In the genomic region with DNA sequence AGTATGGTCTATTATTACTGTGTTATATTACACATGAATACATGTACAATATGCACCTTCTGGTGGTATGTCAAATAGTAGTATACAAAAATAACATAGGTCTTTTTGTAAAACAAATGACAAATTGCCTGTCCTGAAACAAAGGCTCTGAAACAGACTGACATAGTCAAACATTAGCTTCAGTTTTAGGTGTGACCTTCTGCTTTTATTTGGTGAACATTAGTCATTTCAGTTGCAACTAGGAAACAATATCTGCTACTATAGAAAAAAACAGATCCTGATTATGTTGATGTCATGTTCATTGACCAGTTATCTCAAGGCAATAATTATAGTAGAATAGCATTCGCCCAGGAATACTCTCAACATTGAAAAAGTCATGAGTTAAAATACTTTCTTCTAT, we compare ENCODE assay signal across 21 cellular contexts.
DNase-seq lines count a peak whose midpoint lies in the region; ATAC-seq, FAIRE-seq and TF ChIP-seq lines count a peak whose summit lies in the region.
"Had no signal": no experiment of that assay in that cellular context is flagged by ENCODE, and none has a peak within 500 bp of the region (broad histone marks: within the 10 kb centered on the region; RNA-seq: fewer than 3 reads in every experiment).

No MANE protein-coding gene starts in this region.

- peak overlapping the region in 2 of 3 experiments; percentile 53 to 54 for H3K27ac Mint-ChIP-seq in nephron
- H3K27ac Mint-ChIP-seq: H9 had no signal

- H3K27me3 ChIP-seq in GM06990 (replicated peaks; ENCODE audit: control insufficient read depth, insufficient read depth, low read length) (no peaks in the 10 kb centered on the region), bronchial epithelial cell (ENCODE audit: control insufficient read depth, insufficient read depth, low read length) (no peaks in the 10 kb centered on the region)

- H3K9me3 Mint-ChIP-seq in nephron: no peaks in the 10 kb centered on the region
- H3K9me3 Mint-ChIP-seq: H9, neural crest cell had no signal

- no peak overlapping the region for H3K4me3 Mint-ChIP-seq in nephron
- H3K4me3 Mint-ChIP-seq: H9, neural crest cell had no signal

- no peak overlapping the region for H3K4me3 ChIP-seq in GM06990 (replicated peaks; ENCODE audit: low read depth, low read length)
- H3K4me3 ChIP-seq in bronchial epithelial cell (ENCODE audit: low read depth, low read length): no peak overlapping the region
- H3K4me3 ChIP-seq: esophagus muscularis mucosa had no signal

- no peaks in the 10 kb centered on the region for H3K27me3 Mint-ChIP-seq in nephron (ENCODE audit: low read depth)

- no peak for FAIRE-seq in bronchial epithelial cell (lab: Jason Lieb, UNC)

- H3K4me1 Mint-ChIP-seq in nephron: peaks cover 5% of the 10 kb centered on the region
- H3K4me1 Mint-ChIP-seq: neural crest cell had no signal

- TF ChIP-seq CTCF in GM06990 (IDR thresholded peaks at IDR 0.05; ENCODE audit: insufficient read depth, low read length, poor library complexity, severe bottlenecking) (no peak), bronchial epithelial cell (IDR thresholded peaks at IDR 0.05; ENCODE audit: insufficient read depth, low read length, severe bottlenecking) (no peak), nephron (IDR thresholded peaks at IDR 0.05; ENCODE audit: unreplicated experiment in 3 of 3) (no peak)

- ATAC-seq in HG02981 (IDR thresholded peaks at IDR 0.05; ENCODE audit: unreplicated experiment): peak; percentile 47

- DNase-seq in GM06990 (ENCODE audit: extremely low read depth, insufficient read length): peak; percentile 38
- DNase-seq in bronchial epithelial cell (ENCODE audit: low read depth): peak; percentile 65
- no peak for DNase-seq in activated naive CD4-positive, alpha-beta T cell treated with anti-CD3 and anti-CD28 coated beads, Interleukin-2, amount 50 U/mL, for 16 hours
- no peak for DNase-seq in middle frontal gyrus (ENCODE audit: extremely low spot score, low spot score)
- no peak for DNase-seq in globus pallidus (ENCODE audit: low spot score)
- DNase-seq in GM19238 (ENCODE audit: insufficient read length, low spot score): no peak
- DNase-seq: activated CD4-positive, alpha-beta T cell treated with anti-CD3 and anti-CD28 coated beads, Interleukin-2, amount 50 U/mL, for 1 hour; activated gamma-delta T cell; amygdala; central memory CD4-positive, alpha-beta T cell; H9; KBM-7; midbrain; MV-4-11; NCI-H2081 treated with DMSO at 0.1 percent for 48 hours; NCI-H524; SHP77 treated with DMSO at 0.1 percent for 48 hours had no signal

- H3K36me3 ChIP-seq in GM06990 (ENCODE audit: control insufficient read depth, insufficient read depth, low read length) (peaks cover 4% of the 10 kb centered on the region), bronchial epithelial cell (ENCODE audit: control insufficient read depth, insufficient read depth, low read length) (no peaks in the 10 kb centered on the region)
- H3K36me3 ChIP-seq: esophagus muscularis mucosa had no signal

- no peaks in the 10 kb centered on the region for H3K36me3 Mint-ChIP-seq in nephron (ENCODE audit: low read depth)

Comparison
In these comparisons a context has a peak if more than half of its experiments do, and no peak if none do; other contexts are left out.
1. DNase-seq: peak in GM06990 (single experiment) and bronchial epithelial cell (single experiment); none in activated naive CD4-positive, alpha-beta T cell treated with anti-CD3 and anti-CD28 coated beads, Interleukin-2, amount 50 U/mL, for 16 hours (single experiment), middle frontal gyrus (single experiment), globus pallidus (single experiment) and GM19238 (single experiment).